Comparison of ENCODE assay signal across 13 cellular contexts in genomic region chr6:32179746-32180405, GRCh38. TPM values are rescaled to one million over a fixed set of nuclear protein-coding genes. Genes with fewer than 3 reads are reported as not detected.
DNase-seq lines count a peak whose midpoint lies in the region; ATAC-seq lines count a peak whose summit lies in the region.
"Had no signal": no experiment of that assay in that cellular context is flagged by ENCODE, and none has a peak within 500 bp of the region (broad histone marks: within the 10 kb centered on the region; RNA-seq: fewer than 3 reads in every experiment).

No MANE protein-coding gene starts in this region.

- no peaks in the 10 kb centered on the region for H3K27me3 ChIP-seq in aorta (ENCODE audit: control insufficient read depth in 1 of 2, insufficient read depth in 2 of 2, low read length in 1 of 2)
- H3K27me3 ChIP-seq: MG63, tibial nerve had no signal

- no peak overlapping the region for H3K4me3 ChIP-seq in aorta (ENCODE audit: low read length in 2 of 2)

- H3K27ac ChIP-seq in aorta (ENCODE audit: low read depth in 1 of 2, low read length in 2 of 2): no peak overlapping the region
- H3K27ac ChIP-seq: GM23248 had no signal

- H3K27me3 Mint-ChIP-seq in stimulated activated naive CD8-positive, alpha-beta T cell treated with anti-CD3 and anti-CD28 coated beads, Interleukin-15, Interleukin-2, amounts not matched to agents 100 ng/mL and 50 ng/mL, for 24 hours: no peaks in the 10 kb centered on the region
- no peaks in the 10 kb centered on the region for H3K27me3 Mint-ChIP-seq in activated naive CD8-positive, alpha-beta T cell
- H3K27me3 Mint-ChIP-seq in naive B cell: no peaks in the 10 kb centered on the region

- H3K27ac Mint-ChIP-seq in stimulated activated naive CD8-positive, alpha-beta T cell treated with anti-CD3 and anti-CD28 coated beads, Interleukin-15, Interleukin-2, amounts not matched to agents 100 ng/mL and 50 ng/mL, for 24 hours: peak overlapping the region; percentile 96
- H3K27ac Mint-ChIP-seq in activated naive CD8-positive, alpha-beta T cell: peak overlapping the region; percentile 90
- peak overlapping the region in 5 of 6 donors; percentile 16 to 74 (median 70) for H3K27ac Mint-ChIP-seq in naive B cell

- peaks cover 0 to 2% of the 10 kb centered on the region in 2 donors for H3K4me1 ChIP-seq in aorta (ENCODE audit: control insufficient read depth in 1 of 2, insufficient read depth in 2 of 2, low read length in 2 of 2)

- H3K36me3 ChIP-seq in aorta (ENCODE audit: control insufficient read depth in 1 of 2, insufficient read depth in 2 of 2, low read length in 1 of 2): no peaks in the 10 kb centered on the region
- H3K36me3 ChIP-seq: MG63 had no signal

- ATAC-seq in stimulated activated naive CD8-positive, alpha-beta T cell treated with anti-CD3 and anti-CD28 coated beads, Interleukin-15, Interleukin-2, amounts not matched to agents 100 U/mL and 50 U/mL, for 24 hours: no peak
- no peak for ATAC-seq in naive B cell (ENCODE audit: low read depth in 2 of 2)
- ATAC-seq in aorta (ENCODE audit: low FRiP score): no peak

- peaks cover 37% of the 10 kb centered on the region for H3K36me3 Mint-ChIP-seq in stimulated activated naive CD8-positive, alpha-beta T cell treated with anti-CD3 and anti-CD28 coated beads, Interleukin-15, Interleukin-2, amounts not matched to agents 100 ng/mL and 50 ng/mL, for 24 hours (ENCODE audit: low read depth)
- H3K36me3 Mint-ChIP-seq in activated naive CD8-positive, alpha-beta T cell: peaks cover 4% of the 10 kb centered on the region
- peaks cover 0 to 11% of the 10 kb centered on the region in 2 donors for H3K36me3 Mint-ChIP-seq in naive B cell

- H3K4me1 Mint-ChIP-seq in stimulated activated naive CD8-positive, alpha-beta T cell treated with anti-CD3 and anti-CD28 coated beads, Interleukin-15, Interleukin-2, amounts not matched to agents 100 ng/mL and 50 ng/mL, for 24 hours (ENCODE audit: low read depth): peaks cover 68% of the 10 kb centered on the region
- H3K4me1 Mint-ChIP-seq in activated naive CD8-positive, alpha-beta T cell (ENCODE audit: low read depth): peaks cover 52% of the 10 kb centered on the region
- peaks cover 52 to 59% (median 58%) of the 10 kb centered on the region in 3 donors for H3K4me1 Mint-ChIP-seq in naive B cell

- DNase-seq in stimulated activated naive CD8-positive, alpha-beta T cell treated with anti-CD3 and anti-CD28 coated beads, Interleukin-15, Interleukin-2, amounts not matched to agents 100 U/mL and 50 U/mL, for 24 hours: no peak
- DNase-seq in naive B cell (no peak), aorta (peak; percentile 41 to 69), NCI-H1694 (lab: John Stamatoyannopoulos, UW) (no peak), hypothalamus (lab: John Stamatoyannopoulos, UW) (no peak), SW 1271 (lab: John Stamatoyannopoulos, UW) (no peak)
- DNase-seq: anterior cingulate cortex, GM23248, MG63, NCI-H82 had no signal

- peak overlapping the region; percentile 96 for H3K4me3 Mint-ChIP-seq in stimulated activated naive CD8-positive, alpha-beta T cell treated with anti-CD3 and anti-CD28 coated beads, Interleukin-15, Interleukin-2, amounts not matched to agents 100 ng/mL and 50 ng/mL, for 24 hours
- H3K4me3 Mint-ChIP-seq in activated naive CD8-positive, alpha-beta T cell: peak overlapping the region; percentile 91
- H3K4me3 Mint-ChIP-seq in naive B cell: peak overlapping the region; percentile 45 to 82 (median 62)

- no peaks in the 10 kb centered on the region for H3K9me3 Mint-ChIP-seq in stimulated activated naive CD8-positive, alpha-beta T cell treated with anti-CD3 and anti-CD28 coated beads, Interleukin-15, Interleukin-2, amounts not matched to agents 100 ng/mL and 50 ng/mL, for 24 hours
- H3K9me3 Mint-ChIP-seq in activated naive CD8-positive, alpha-beta T cell (ENCODE audit: low read depth): no peaks in the 10 kb centered on the region
- peaks cover 0 to 4% (median 0%) of the 10 kb centered on the region in 7 donors for H3K9me3 Mint-ChIP-seq in naive B cell

- intact Hi-C loops in aorta (cut with DNase I): loop anchor here in 1 of 2 donors (5.0 to 10.0 kb wide), 4 partner anchors 205 to 638 kb away; partner anchors contain the start of genes DDX39B, DXO and ZBTB12

- H3K9me3 ChIP-seq in aorta (ENCODE audit: control insufficient read depth, low read length): no peaks in the 10 kb centered on the region
- H3K9me3 ChIP-seq: MG63, tibial nerve had no signal

- 73 to 81% methylated on average over 10 of the region's 10 CpGs for WGBS in aorta, 2 donors

RNA-seq across cellular contexts. Expression of gene RNF5, which starts 1.7 kb away (rescaled TPM):
- polyA plus RNA-seq in naive B cell (ENCODE audit: low read depth in 6 of 6) (100 to 1,000 TPM in 3 of 6 donors, 10 to 100 TPM in 3; 85.9 to 116 (median 102) TPM), aorta (100 to 1,000 TPM in 1 of 2 donors, 10 to 100 TPM in 1; 64.1 to 109 TPM)
- total RNA-seq in aorta: 10 to 100 TPM; 35.0 to 44.5 TPM

RNA-seq across cellular contexts. Expression of gene AGPAT1, which starts 4.0 kb away (rescaled TPM):
- polyA plus RNA-seq in naive B cell (ENCODE audit: low read depth in 6 of 6) (10 to 100 TPM in 5 of 6 donors, 1 to 10 TPM in 1; 9.1 to 20.6 (median 13.1) TPM), aorta (10 to 100 TPM; 42.9 to 54.8 TPM)
- 10 to 100 TPM; 36.2 to 41.7 TPM for total RNA-seq in aorta

RNA-seq across cellular contexts. Expression of gene AGER, which starts 4.2 kb away (rescaled TPM):
- polyA plus RNA-seq in naive B cell (ENCODE audit: low read depth in 6 of 6) (1 to 10 TPM in 1 of 6 donors, under 1 TPM in 3, not detected in 2; 0.32 to 1.1 (median 0.63) TPM), aorta (10 to 100 TPM in 1 of 2 donors, 1 to 10 TPM in 1; 1.4 to 16.5 TPM)
- total RNA-seq in aorta: 10 to 100 TPM in 1 of 2 donors, 1 to 10 TPM in 1; 6.4 to 12.7 TPM

RNA-seq across cellular contexts. Expression of gene PBX2, which starts 10.1 kb away (rescaled TPM):
- polyA plus RNA-seq in naive B cell (ENCODE audit: low read depth in 6 of 6): 1 to 10 TPM in 5 of 6 donors, under 1 TPM in 1; 0.64 to 4.0 (median 3.1) TPM
- 10 to 100 TPM; 66.0 to 91.2 TPM for total RNA-seq in aorta
- polyA plus RNA-seq in aorta: 10 to 100 TPM; 11.5 to 64.0 TPM

RNA-seq across cellular contexts. Expression of gene GPSM3, which starts 12.6 kb away (rescaled TPM):
- polyA plus RNA-seq in naive B cell (ENCODE audit: low read depth in 6 of 6) (100 to 1,000 TPM in 5 of 6 donors, 10 to 100 TPM in 1; 99.0 to 145 (median 125) TPM), aorta (10 to 100 TPM in 1 of 2 donors, 1 to 10 TPM in 1; 5.4 to 31.1 TPM)
- total RNA-seq in aorta: 10 to 100 TPM; 20.1 to 26.2 TPM

Comparison
In these comparisons a context has a peak if more than half of its experiments do, and no peak if none do; other contexts are left out.
1. DNase-seq: peak in aorta (2 of 2); none in stimulated activated naive CD8-positive, alpha-beta T cell treated with anti-CD3 and anti-CD28 coated beads, Interleukin-15, Interleukin-2, amounts not matched to agents 100 U/mL and 50 U/mL, for 24 hours (single experiment), naive B cell (single experiment), NCI-H1694 (single experiment), hypothalamus (0 of 51) and SW 1271 (0 of 2).
2. Peak in every context shown above with its lines, with median percentiles within 50 percentile points of each other: H3K27ac Mint-ChIP-seq and H3K4me3 Mint-ChIP-seq.